1 cellular context compared by ENCODE assay signal in genomic region chr5:134250949-134251348, GRCh38.
TF ChIP-seq lines count a peak whose summit lies in the region.

No MANE protein-coding gene starts in this region.

TF ChIP-seq in HepG2, 621 proteins besides CTCF, POLR2A, EP300 and RAD21:
- peak; percentile 36; the same call in 1 of the 2 replicates for TF ChIP-seq FOXA3 (CRISPR knock-in tag; IDR thresholded peaks at IDR 0.05)
- TF ChIP-seq KAT2B (IDR thresholded peaks at IDR 0.05; ENCODE audit: borderline replicate concordance, low read depth, low read length), result no peak
- peak; percentile 23; the same call in 1 of the 2 replicates for TF ChIP-seq NR2F6 (IDR thresholded peaks at IDR 0.05)
- TF ChIP-seq NR2F6 (CRISPR knock-in tag; IDR thresholded peaks at IDR 0.05), result no peak
- peak; percentile 32; the same call in 1 of the 2 replicates for TF ChIP-seq HMG20A (CRISPR knock-in tag; IDR thresholded peaks at IDR 0.05; ENCODE audit: borderline replicate concordance)
- 0 out of 2 replicates have a peak, but pooled peaks have one; percentile 18 for TF ChIP-seq ELF3 (CRISPR knock-in tag; IDR thresholded peaks at IDR 0.05)
- 0 out of 2 replicates have a peak, but pooled peaks have one; percentile 31 for TF ChIP-seq HMG20B (CRISPR knock-in tag; conservative IDR thresholded peaks at IDR 0.05)
- no peak for TF ChIP-seq ZNF30 (CRISPR knock-in tag; IDR thresholded peaks at IDR 0.05)
- TF ChIP-seq TBX3 (IDR thresholded peaks at IDR 0.05; ENCODE audit: borderline replicate concordance), result 0 out of 2 replicates have a peak, but pooled peaks have one; percentile 10
- TF ChIP-seq TCF7 (IDR thresholded peaks at IDR 0.05; ENCODE audit: low read depth), result peak; percentile 58
- TF ChIP-seq TBP (CRISPR knock-in tag; IDR thresholded peaks at IDR 0.05), result no peak
